In genomic region chr9:124697326-124698200, GRCh38 we compare ENCODE assay signal across 15 cellular contexts.
DNase-seq lines count a peak whose midpoint lies in the region; ATAC-seq, FAIRE-seq and TF ChIP-seq lines count a peak whose summit lies in the region.
"Had no signal": no experiment of that assay in that cellular context is flagged by ENCODE, and none has a peak within 500 bp of the region (broad histone marks: within the 10 kb centered on the region; RNA-seq: fewer than 3 reads in every experiment).

No MANE protein-coding gene starts in this region.

- H4K20me1 ChIP-seq in H9 (ENCODE audit: control insufficient read depth, insufficient read depth, insufficient read length) (no peaks in the 10 kb centered on the region), HepG2 (ENCODE audit: insufficient read depth, low read length) (no peaks in the 10 kb centered on the region)

- FAIRE-seq in pancreas (lab: Jason Lieb, UNC) (no peak), HepG2 (lab: Jason Lieb, UNC) (no peak)
- FAIRE-seq: small intestine had no signal

- H3K36me3 ChIP-seq in pancreas (no peaks in the 10 kb centered on the region), HepG2 (replicated peaks in 1 of 2; ENCODE audit: control insufficient read depth in 1 of 2, insufficient read depth in 2 of 2, low read length in 2 of 2) (no peaks in the 10 kb centered on the region)
- H3K36me3 ChIP-seq: Peyer's patch had no signal

- no peak overlapping the region for H2BK15ac ChIP-seq in H9 (ENCODE audit: low read depth, low read length)

- H3K79me2 ChIP-seq in H9 (ENCODE audit: insufficient read depth, low read length) (no peaks in the 10 kb centered on the region), HepG2 (ENCODE audit: insufficient read depth, low read length) (peaks cover 16% of the 10 kb centered on the region)

- H3K4me1 ChIP-seq in H9 (ENCODE audit: insufficient read depth, low read length) (peaks cover 2% of the 10 kb centered on the region; the same call in 1 of the 2 replicates), pancreas (peaks cover 0 to 10% (median 3%) of the 10 kb centered on the region in 3 donors), HepG2 (ENCODE audit: insufficient read depth, low read length) (peaks cover 55% of the 10 kb centered on the region)
- H3K4me1 ChIP-seq: Peyer's patch had no signal

- no peak overlapping the region for H3K9ac ChIP-seq in H9 (ENCODE audit: extremely low read depth, insufficient read length, low read length)
- no peak overlapping the region for H3K9ac ChIP-seq in HepG2 (ENCODE audit: insufficient read depth, low read depth, low read length)

- ATAC-seq in pancreas (peak in 3 of 4 donors; percentile 26 to 47 (median 44)), GM18861 (IDR thresholded peaks at IDR 0.05; ENCODE audit: unreplicated experiment) (no peak), HepG2 (no peak), HG03196 (IDR thresholded peaks at IDR 0.05; ENCODE audit: unreplicated experiment) (no peak)

- DNase-seq in H9 (no peak), SW 1271 (lab: John Stamatoyannopoulos, UW) (peak; percentile 28 to 40), fibroblast of pulmonary artery (ENCODE audit: low read depth) (peak; percentile 74), pancreas (no peak), NCI-H1694 (lab: John Stamatoyannopoulos, UW) (no peak), HepG2 (ENCODE audit: low spot score) (no peak)
- DNase-seq: activated CD8-positive, alpha-beta memory T cell treated with anti-CD3 and anti-CD28 coated beads, Interleukin-2, amount 50 U/mL, for 4 hours; activated naive CD8-positive, alpha-beta T cell treated with anti-CD3 and anti-CD28 coated beads for 36 hours; DMS 273 treated with DMSO at 0.1 percent for 48 hours; Karpas-422; NCI-H2107; Peyer's patch; small intestine had no signal

- no peak overlapping the region for H3K4me3 Mint-ChIP-seq in H9
- H3K4me3 Mint-ChIP-seq: activated naive CD8-positive, alpha-beta T cell treated with anti-CD3 and anti-CD28 coated beads for 36 hours had no signal

- in situ Hi-C loops in HepG2 (cut with HindIII; ENCODE audit: extremely low pct_ligation_motif_present, low pct_unique_long_range_greater_than_20kb) = no loop called here

- no peak overlapping the region for H2AFZ ChIP-seq in H9 (ENCODE audit: low read length)
- H2AFZ ChIP-seq in HepG2 (ENCODE audit: low read length) = no peak overlapping the region

- no peak overlapping the region for H3K27ac ChIP-seq in H9 (ENCODE audit: insufficient read length, low read depth, low read length)
- no peak overlapping the region for H3K27ac ChIP-seq in pancreas
- H3K27ac ChIP-seq in HepG2 (ENCODE audit: extremely low read length, insufficient read depth, low read length) = no peak overlapping the region
- H3K27ac ChIP-seq: Peyer's patch had no signal

- no peak overlapping the region for H2BK12ac ChIP-seq in H9 (ENCODE audit: insufficient read length, low read depth, low read length)

- H4K91ac ChIP-seq in H9 (ENCODE audit: insufficient read length, low read depth, low read length) = no peak overlapping the region

- TF ChIP-seq CTCF in H9 (conservative IDR thresholded peaks at IDR 0.05) (no peak), fibroblast of pulmonary artery (IDR thresholded peaks at IDR 0.05; ENCODE audit: low read length, missing control alignments) (no peak), pancreas (IDR thresholded peaks at IDR 0.05) (no peak), HepG2 (CRISPR knock-in tag; IDR thresholded peaks at IDR 0.05) (no peak)

- H3K18ac ChIP-seq in H9 (ENCODE audit: insufficient read length, low read depth, low read length) = no peak overlapping the region

- H3K23me2 ChIP-seq in H9 (ENCODE audit: insufficient read length, low read depth, low read length, poor library complexity, severe bottlenecking) = no peaks in the 10 kb centered on the region

- H2BK20ac ChIP-seq in H9 (ENCODE audit: low read depth, low read length, poor library complexity, severe bottlenecking) = no peak overlapping the region

- BruUV-seq in HepG2 (replicated peaks; lab: Mats Ljungman, UMichigan) = no TSS peak

- no peak for TF ChIP-seq EP300 in HepG2 (IDR thresholded peaks at IDR 0.05; ENCODE audit: low read depth in 2 of 2, low read length in 2 of 2)
- TF ChIP-seq EP300 in HepG2 (CRISPR knock-in tag; IDR thresholded peaks at IDR 0.05; ENCODE audit: borderline replicate concordance) = no peak

- H3K4me3 ChIP-seq in fibroblast of pulmonary artery (replicated peaks; ENCODE audit: low read depth, low read length) (no peak overlapping the region), pancreas (no peak overlapping the region), HepG2 (replicated peaks in 1 of 3; ENCODE audit: insufficient read depth in 1 of 3, low read depth in 2 of 3, low read length in 3 of 3) (no peak overlapping the region)
- H3K4me3 ChIP-seq: Peyer's patch had no signal

- H3K56ac ChIP-seq in H9 (ENCODE audit: insufficient read length, low read depth, low read length) = no peak overlapping the region

- no peak overlapping the region for H2BK120ac ChIP-seq in H9 (ENCODE audit: low read depth, low read length, poor library complexity, severe bottlenecking)

- H3K79me1 ChIP-seq in H9 (ENCODE audit: insufficient read depth, low read depth, low read length, poor library complexity, severe bottlenecking) = no peaks in the 10 kb centered on the region

- H2BK5ac ChIP-seq in H9 (ENCODE audit: insufficient read length, low read length) = no peak overlapping the region

- no peak overlapping the region for H3T11ph ChIP-seq in H9 (ENCODE audit: low read length)

- intact Hi-C loops in pancreas (cut with DNase I) = no loop called here
- intact Hi-C loops in HepG2 (cut with micrococcal nuclease; ENCODE audit: unreplicated experiment) = no loop called here

- H3K14ac ChIP-seq in H9 (ENCODE audit: insufficient read depth, low read length) = no peak overlapping the region

- no peak for TF ChIP-seq POLR2A in HepG2 (IDR thresholded peaks at IDR 0.05; ENCODE audit: insufficient read depth in 1 of 2, low read depth in 2 of 2, low read length in 2 of 2)

- no peak for TF ChIP-seq RAD21 in HepG2 (CRISPR knock-in tag; IDR thresholded peaks at IDR 0.05)

- no peak overlapping the region for H3K4me2 ChIP-seq in H9 (ENCODE audit: insufficient read depth, insufficient read length, low read length)
- H3K4me2 ChIP-seq in HepG2 (ENCODE audit: low read depth, low read length) = no peak overlapping the region

- no peak overlapping the region for H3K23ac ChIP-seq in H9 (ENCODE audit: insufficient read length, low read depth, low read length)

- peaks cover 0 to 1% of the 10 kb centered on the region in 2 experiments; a peak in 2 of 5 replicates for H3K9me3 Mint-ChIP-seq in H9
- H3K9me3 Mint-ChIP-seq: activated naive CD8-positive, alpha-beta T cell treated with anti-CD3 and anti-CD28 coated beads for 36 hours had no signal

- no peak overlapping the region for H4K5ac ChIP-seq in H9 (ENCODE audit: insufficient read length, low read depth, low read length)

- H2AK5ac ChIP-seq in H9 (ENCODE audit: insufficient read length, low read length) = no peak overlapping the region

- H3K27me3 Mint-ChIP-seq in H9 (ENCODE audit: low read depth) = no peaks in the 10 kb centered on the region
- H3K27me3 Mint-ChIP-seq: activated naive CD8-positive, alpha-beta T cell treated with anti-CD3 and anti-CD28 coated beads for 36 hours had no signal

- peaks cover 2 to 7% (median 2%) of the 10 kb centered on the region in 3 experiments for H3K36me3 Mint-ChIP-seq in H9 (ENCODE audit: insufficient read depth in 1 of 3, low read depth in 3 of 3)
- H3K36me3 Mint-ChIP-seq: activated naive CD8-positive, alpha-beta T cell treated with anti-CD3 and anti-CD28 coated beads for 36 hours had no signal

- no peak overlapping the region for H4K8ac ChIP-seq in H9 (replicated peaks; ENCODE audit: insufficient read length, low read depth, low read length)

- H3K4me1 Mint-ChIP-seq in H9 = peaks cover 55 to 56% of the 10 kb centered on the region in 2 experiments
- H3K4me1 Mint-ChIP-seq: activated naive CD8-positive, alpha-beta T cell treated with anti-CD3 and anti-CD28 coated beads for 36 hours had no signal

- peak overlapping the region in 2 of 3 experiments; percentile 2 to 17; a peak in 4 of 7 replicates for H3K27ac Mint-ChIP-seq in H9
- H3K27ac Mint-ChIP-seq: activated naive CD8-positive, alpha-beta T cell treated with anti-CD3 and anti-CD28 coated beads for 36 hours had no signal

- no peaks in the 10 kb centered on the region for H3K9me3 ChIP-seq in H9 (ENCODE audit: control insufficient read depth, low read depth, low read length)
- H3K9me3 ChIP-seq in pancreas = no peaks in the 10 kb centered on the region
- H3K9me3 ChIP-seq in HepG2 (ENCODE audit: low read length) = no peaks in the 10 kb centered on the region
- H3K9me3 ChIP-seq: Peyer's patch had no signal

- CTCF ChIA-PET in HepG2 (lab: Yijun Ruan, JAX; ENCODE audit: low intra/inter-chr PET ratio, low total read pairs) = interaction anchor here (2.1 kb wide), 1 partner anchor 14 kb away, joined by 4 read pairs; no protein-coding TSS in a partner anchor

- POLR2A ChIA-PET in HepG2 (lab: Yijun Ruan, JAX) = no interaction called here

- H3K27me3 ChIP-seq in H9 (ENCODE audit: insufficient read depth, low read length) (no peaks in the 10 kb centered on the region), pancreas (no peaks in the 10 kb centered on the region), HepG2 (ENCODE audit: control insufficient read depth in 1 of 2, insufficient read depth in 2 of 2, low read length in 2 of 2) (no peaks in the 10 kb centered on the region)
- H3K27me3 ChIP-seq: Peyer's patch had no signal

- no CpG with 5 or more reads among the region's 5 CpGs for WGBS in H9 (ENCODE audit: extremely low coverage, insufficient read length, low lambda C conversion rate)
- WGBS in pancreas, 2 donors = 68% methylated on average over 5 of the region's 5 CpGs
- 93% methylated on average over 5 of the region's 5 CpGs for WGBS in HepG2 (ENCODE audit: low lambda C conversion rate)

- no peak overlapping the region for H3K4ac ChIP-seq in H9 (ENCODE audit: low read depth, low read length)

TF ChIP-seq in HepG2, 621 proteins besides CTCF, POLR2A, EP300 and RAD21 (continues in another document):
- TF ChIP-seq CEBPG (CRISPR knock-in tag; IDR thresholded peaks at IDR 0.05) (no peak), RFXANK (CRISPR knock-in tag; IDR thresholded peaks at IDR 0.05) (no peak), TFE3 (CRISPR knock-in tag; IDR thresholded peaks at IDR 0.05) (no peak), ZFP1 (CRISPR knock-in tag; IDR thresholded peaks at IDR 0.05) (no peak), KAT8 (CRISPR knock-in tag; IDR thresholded peaks at IDR 0.05) (no peak)

Comparison
In these comparisons a context has a peak if more than half of its experiments do, and no peak if none do; other contexts are left out.
1. DNase-seq: peak in SW 1271 (2 of 2) and fibroblast of pulmonary artery (single experiment); none in H9 (single experiment), pancreas (0 of 6), NCI-H1694 (single experiment) and HepG2 (single experiment).
2. ATAC-seq: peak in pancreas (3 of 4); none in GM18861 (single experiment), HepG2 (single experiment) and HG03196 (single experiment).